Comparison of ENCODE assay signal across 27 cellular contexts in the genomic region with DNA sequence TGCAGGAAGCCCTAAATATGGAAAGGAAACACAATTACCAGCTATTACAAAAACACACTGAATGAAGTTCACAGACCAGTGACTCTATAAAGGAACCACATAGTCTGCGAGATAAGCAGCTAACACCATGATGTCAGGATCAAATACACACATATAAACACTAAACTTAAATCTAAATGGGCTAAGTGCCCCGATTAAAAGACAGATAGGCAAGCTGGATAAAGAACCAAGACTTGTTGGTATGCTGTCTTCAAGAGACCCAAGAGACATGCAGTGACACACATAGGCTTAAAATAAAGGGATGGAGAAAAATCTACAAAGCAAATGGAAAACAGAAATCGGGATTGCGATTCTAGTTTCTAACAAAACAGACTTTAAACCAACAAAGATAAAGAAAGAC.
"Had no signal": no experiment of that assay in that cellular context is flagged by ENCODE, and none has a peak within 500 bp of the region (broad histone marks: within the 10 kb centered on the region; RNA-seq: fewer than 3 reads in every experiment).

No MANE protein-coding gene starts in this region.

- H3K27ac ChIP-seq: stomach, suprapubic skin, testis, thoracic aorta, thyroid gland, tibial nerve, transverse colon, upper lobe of left lung, upper lobe of right lung, uterus, vagina had no signal

- H3K4me1 ChIP-seq: stomach, suprapubic skin, testis, thyroid gland, tibial nerve, transverse colon, upper lobe of left lung, upper lobe of right lung, uterus, vagina had no signal

- H3K27me3 Mint-ChIP-seq: stimulated activated memory B cell treated with anti-CD40 and anti-IgM and Interleukin-4, amounts not matched to agents 10 μg/mL and 1 μg/mL and 100 μg/mL, for 72 hours; stimulated activated naive B cell treated with anti-CD40 and anti-IgM and Interleukin-4, amounts not matched to agents 10 μg/mL and 1 μg/mL and 100 μg/mL, for 72 hours; stimulated activated naive CD8-positive, alpha-beta T cell treated with anti-CD3 and anti-CD28 coated beads, Interleukin-15, amount 100 ng/mL, for 72 hours; stimulated activated naive CD8-positive, alpha-beta T cell treated with anti-CD3 and anti-CD28 coated beads, Interleukin-15, Interleukin-2, amounts not matched to agents 100 ng/mL and 50 ng/mL, for 24 hours; type B pancreatic cell had no signal

- H3K27me3 ChIP-seq: stomach, suprapubic skin, testis, thyroid gland, tibial nerve, transverse colon, upper lobe of left lung, upper lobe of right lung, uterus, vagina had no signal

- H3K9me3 ChIP-seq: testis, thyroid gland had no signal

- H3K27ac Mint-ChIP-seq: stimulated activated effector memory CD8-positive, alpha-beta T cell treated with anti-CD3 and anti-CD28 coated beads, Interleukin-12 subunit alpha, Interleukin-12 subunit beta, amount 100 ng/mL, for 72 hours; stimulated activated memory B cell treated with anti-CD40 and anti-IgM and Interleukin-4, amounts not matched to agents 10 μg/mL and 1 μg/mL and 100 μg/mL, for 72 hours; stimulated activated naive B cell treated with anti-CD40 and anti-IgM and Interleukin-4, amounts not matched to agents 10 μg/mL and 1 μg/mL and 100 μg/mL, for 72 hours; stimulated activated naive CD8-positive, alpha-beta T cell treated with anti-CD3 and anti-CD28 coated beads, Interleukin-15, amount 100 ng/mL, for 72 hours; stimulated activated naive CD8-positive, alpha-beta T cell treated with anti-CD3 and anti-CD28 coated beads, Interleukin-15, Interleukin-2, amounts not matched to agents 100 ng/mL and 50 ng/mL, for 24 hours; type B pancreatic cell had no signal

- H3K36me3 Mint-ChIP-seq: stimulated activated effector memory CD8-positive, alpha-beta T cell treated with anti-CD3 and anti-CD28 coated beads, Interleukin-12 subunit alpha, Interleukin-12 subunit beta, amount 100 ng/mL, for 72 hours; type B pancreatic cell had no signal

- H3K4me3 Mint-ChIP-seq: stimulated activated effector memory CD8-positive, alpha-beta T cell treated with anti-CD3 and anti-CD28 coated beads, Interleukin-12 subunit alpha, Interleukin-12 subunit beta, amount 100 ng/mL, for 72 hours; stimulated activated memory B cell treated with anti-CD40 and anti-IgM and Interleukin-4, amounts not matched to agents 10 μg/mL and 1 μg/mL and 100 μg/mL, for 72 hours; stimulated activated naive B cell treated with anti-CD40 and anti-IgM and Interleukin-4, amounts not matched to agents 10 μg/mL and 1 μg/mL and 100 μg/mL, for 72 hours; stimulated activated naive CD8-positive, alpha-beta T cell treated with anti-CD3 and anti-CD28 coated beads, Interleukin-15, amount 100 ng/mL, for 72 hours; stimulated activated naive CD8-positive, alpha-beta T cell treated with anti-CD3 and anti-CD28 coated beads, Interleukin-15, Interleukin-2, amounts not matched to agents 100 ng/mL and 50 ng/mL, for 24 hours; type B pancreatic cell had no signal

- DNase-seq: stimulated activated CD4-positive, alpha-beta T cell treated with anti-CD3 and anti-CD28 coated beads, Interleukin-2, amount 100 ng/mL, for 48 hours; stimulated activated CD4-positive, alpha-beta T cell treated with anti-CD3 and anti-CD28 coated beads, Interleukin-4, amount 100 ng/mL, for 1 hour; stimulated activated CD4-positive, alpha-beta T cell treated with anti-CD3 and anti-CD28 coated beads, Interleukin-4, amount 100 ng/mL, for 24 hours; stimulated activated CD4-positive, alpha-beta T cell treated with anti-CD3 and anti-CD28 coated beads, Interleukin-4, amount 100 ng/mL, for 4 hours; stimulated activated CD8-positive, alpha-beta memory T cell treated with anti-CD3 and anti-CD28 coated beads, Interleukin-4, amount 100 ng/mL, for 48 hours; stimulated activated naive B cell treated with anti-CD40 and anti-IgM and Interleukin-4, amounts not matched to agents 10 μg/mL and 1 μg/mL and 100 μg/mL, for 72 hours; stimulated activated naive CD4-positive, alpha-beta T cell; stimulated activated naive CD4-positive, alpha-beta T cell treated with Interleukin-2 at 50 U/mL for 16 hours; stimulated activated naive CD8-positive, alpha-beta T cell treated with anti-CD3 and anti-CD28 coated beads, Interleukin-15, amount 100 ng/mL, for 72 hours; stimulated activated naive CD8-positive, alpha-beta T cell treated with anti-CD3 and anti-CD28 coated beads, Interleukin-15, Interleukin-2, amounts not matched to agents 100 U/mL and 50 U/mL, for 24 hours; stomach; substantia nigra; testis; thyroid gland; transverse colon; trophoblast cell; upper lobe of left lung; upper lobe of right lung; uterus had no signal

- H3K4me1 Mint-ChIP-seq: stimulated activated effector memory CD8-positive, alpha-beta T cell treated with anti-CD3 and anti-CD28 coated beads, Interleukin-12 subunit alpha, Interleukin-12 subunit beta, amount 100 ng/mL, for 72 hours; stimulated activated memory B cell treated with anti-CD40 and anti-IgM and Interleukin-4, amounts not matched to agents 10 μg/mL and 1 μg/mL and 100 μg/mL, for 72 hours; stimulated activated naive B cell treated with anti-CD40 and anti-IgM and Interleukin-4, amounts not matched to agents 10 μg/mL and 1 μg/mL and 100 μg/mL, for 72 hours; stimulated activated naive CD8-positive, alpha-beta T cell treated with anti-CD3 and anti-CD28 coated beads, Interleukin-15, amount 100 ng/mL, for 72 hours had no signal

- H3K4me3 ChIP-seq: stomach, suprapubic skin, testis, thoracic aorta, thyroid gland, tibial nerve, transverse colon, upper lobe of left lung, upper lobe of right lung, uterus, vagina had no signal

- H3K36me3 ChIP-seq: thyroid gland, transverse colon, upper lobe of left lung, upper lobe of right lung, vagina had no signal
